ENCODE assay signal across 16 cellular contexts in the genomic region with DNA sequence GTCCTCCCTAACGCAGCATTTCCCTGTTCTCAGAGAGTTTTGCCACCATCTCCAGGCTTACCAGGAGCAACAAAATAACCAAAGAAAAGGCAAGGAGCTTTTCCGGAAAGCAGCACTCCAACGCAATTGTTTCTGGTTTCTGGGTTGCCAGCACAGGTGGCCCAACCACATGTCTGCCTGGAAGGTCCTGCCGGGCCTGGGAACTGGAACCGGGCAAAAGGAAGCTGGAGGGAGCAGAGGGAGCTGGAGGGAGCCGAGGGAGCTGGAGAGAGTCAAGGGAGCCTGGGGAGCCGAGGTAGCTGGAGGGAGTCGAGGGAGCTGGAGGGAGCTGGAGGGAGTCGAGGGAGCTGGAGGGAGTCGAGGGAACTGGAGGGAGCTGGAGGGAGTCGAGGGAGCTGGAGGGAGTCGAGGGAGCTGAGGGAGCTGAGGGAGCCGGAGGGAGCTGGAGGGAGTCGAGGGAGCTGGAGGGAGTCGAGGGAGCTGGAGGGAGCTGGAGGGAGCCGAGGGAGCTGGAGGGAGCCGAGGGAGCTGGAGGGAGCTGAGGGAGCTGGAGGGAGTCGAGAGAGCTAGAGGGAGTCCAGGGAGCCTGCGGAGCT.
"Had no signal": no experiment of that assay in that cellular context is flagged by ENCODE, and none has a peak within 500 bp of the region (broad histone marks: within the 10 kb centered on the region; RNA-seq: fewer than 3 reads in every experiment).

No MANE protein-coding gene starts in this region.

- DNase-seq: activated CD4-positive, CD25-positive, alpha-beta regulatory T cell treated with anti-CD3 and anti-CD28 coated beads, Interleukin-2, amount 50 U/mL, for 72 hours; activated gamma-delta T cell treated with Interleukin-2 at 50 U/mL for 16 hours; activated T-cell treated with anti-CD3 and anti-CD28 coated beads for 4 hours; gastrocnemius medialis; heart left ventricle; lower lobe of right lung; nucleus accumbens; stimulated activated CD4-positive, alpha-beta T cell treated with anti-CD3 and anti-CD28 coated beads, Interleukin-12 subunit alpha, Interleukin-12 subunit beta, amount 100 ng/mL, for 4 hours; stimulated activated CD4-positive, alpha-beta T cell treated with anti-CD3 and anti-CD28 coated beads, Interleukin-1b, Interleukin-23, amount 100 ng/mL, for 48 hours; stimulated activated naive CD4-positive, alpha-beta T cell treated with Interleukin-2 at 50 U/mL for 16 hours; T-helper 1 cell; T-helper 9 cell; thyroid gland had no signal

- H3K27ac Mint-ChIP-seq: activated naive CD8-positive, alpha-beta T cell; activated T-helper 1 cell treated with anti-CD3 and anti-CD28 coated beads, Interleukin-12 subunit alpha, Interleukin-12 subunit beta, Interleukin-2, Interleukin-4 antibody, amounts not matched to agents 30 ng/mL and 10 ng/mL and 1 ng/mL, durations not matched to agents 14 hours and 24 hours and 36 hours; nephron had no signal

- H3K4me3 Mint-ChIP-seq: activated naive CD8-positive, alpha-beta T cell; activated T-helper 1 cell treated with anti-CD3 and anti-CD28 coated beads, Interleukin-12 subunit alpha, Interleukin-12 subunit beta, Interleukin-2, Interleukin-4 antibody, amounts not matched to agents 30 ng/mL and 10 ng/mL and 1 ng/mL, durations not matched to agents 14 hours and 24 hours and 36 hours; nephron had no signal

- H3K27me3 Mint-ChIP-seq: activated naive CD8-positive, alpha-beta T cell had no signal

- ATAC-seq: gastrocnemius medialis, heart left ventricle, lower lobe of right lung had no signal

- H3K36me3 Mint-ChIP-seq: activated naive CD8-positive, alpha-beta T cell had no signal

- H3K9me3 Mint-ChIP-seq: activated T-helper 1 cell treated with anti-CD3 and anti-CD28 coated beads, Interleukin-12 subunit alpha, Interleukin-12 subunit beta, Interleukin-2, Interleukin-4 antibody, amounts not matched to agents 30 ng/mL and 10 ng/mL and 1 ng/mL, durations not matched to agents 14 hours and 24 hours and 36 hours; nephron had no signal
